ENCODE assay signal across 8 cellular contexts in genomic region chr20:1764136-1765033, GRCh38.
DNase-seq lines count a peak whose midpoint lies in the region; ATAC-seq and TF ChIP-seq lines count a peak whose summit lies in the region.

No MANE protein-coding gene starts in this region.

- H3K56ac ChIP-seq in H9 (ENCODE audit: insufficient read length, low read depth, low read length): no peak overlapping the region

- TF ChIP-seq CTCF in H9 (conservative IDR thresholded peaks at IDR 0.05) (peak; percentile 85), retinal pigment epithelial cell (conservative IDR thresholded peaks at IDR 0.05; ENCODE audit: low read depth, low read length) (peak; percentile 93)

- no peaks in the 10 kb centered on the region for H3K4me1 ChIP-seq in H9 (ENCODE audit: insufficient read depth, low read length)

- H3K23me2 ChIP-seq in H9 (ENCODE audit: insufficient read length, low read depth, low read length, poor library complexity, severe bottlenecking): no peaks in the 10 kb centered on the region

- H3K4me1 Mint-ChIP-seq in H9: no peaks in the 10 kb centered on the region

- peak; percentile 77 for DNase-seq in Daoy (ENCODE audit: low read depth)
- DNase-seq in H9: peak; percentile 74
- DNase-seq in NCI-H128 (lab: John Stamatoyannopoulos, UW; ENCODE audit: unreplicated experiment): peak; percentile 10
- DNase-seq in SW480 (ENCODE audit: low spot score): peak; percentile 76
- peak; percentile 86 for DNase-seq in amniotic epithelial cell (ENCODE audit: low read depth)
- peak; percentile 84 for DNase-seq in left ventricle myocardium superior
- DNase-seq in retinal pigment epithelial cell (ENCODE audit: low read depth): peak; percentile 52
- no peak for DNase-seq in NCI-H187 treated with DMSO at 0.1 percent for 48 hours (lab: John Stamatoyannopoulos, UW)

- no peaks in the 10 kb centered on the region for H3K9me3 Mint-ChIP-seq in H9

- intact Hi-C loops in left ventricle myocardium superior (cut with micrococcal nuclease): loop anchor here (10.0 kb wide), 1 partner anchor 410 kb away; no protein-coding TSS in a partner anchor

- no peak overlapping the region for H3T11ph ChIP-seq in H9 (ENCODE audit: low read length)

- no peak overlapping the region for H3K9ac ChIP-seq in H9 (ENCODE audit: extremely low read depth, insufficient read length, low read length)

- H3K79me1 ChIP-seq in H9 (ENCODE audit: insufficient read depth, low read depth, low read length, poor library complexity, severe bottlenecking): no peaks in the 10 kb centered on the region

- H3K4me2 ChIP-seq in H9 (ENCODE audit: insufficient read depth, insufficient read length, low read length): no peak overlapping the region

- no peak overlapping the region for H4K91ac ChIP-seq in H9 (ENCODE audit: insufficient read length, low read depth, low read length)

- H3K9me3 ChIP-seq in H9 (ENCODE audit: control insufficient read depth, low read depth, low read length): no peaks in the 10 kb centered on the region

- no peak overlapping the region for H3K27ac ChIP-seq in H9 (ENCODE audit: insufficient read length, low read depth, low read length)

- H2AFZ ChIP-seq in H9 (ENCODE audit: low read length): no peak overlapping the region

- H3K27me3 Mint-ChIP-seq in H9 (ENCODE audit: low read depth): peaks cover 30% of the 10 kb centered on the region

- no peaks in the 10 kb centered on the region for H3K36me3 Mint-ChIP-seq in H9 (ENCODE audit: insufficient read depth in 1 of 3, low read depth in 3 of 3)

- H3K4me3 Mint-ChIP-seq in H9: no peak overlapping the region

- H2AK5ac ChIP-seq in H9 (ENCODE audit: insufficient read length, low read length): no peak overlapping the region

- no peak overlapping the region for H3K14ac ChIP-seq in H9 (ENCODE audit: insufficient read depth, low read length)

- no peak overlapping the region for H2BK20ac ChIP-seq in H9 (ENCODE audit: low read depth, low read length, poor library complexity, severe bottlenecking)

- H2BK15ac ChIP-seq in H9 (ENCODE audit: low read depth, low read length): no peak overlapping the region

- H3K79me2 ChIP-seq in H9 (ENCODE audit: insufficient read depth, low read length): no peaks in the 10 kb centered on the region

- no peaks in the 10 kb centered on the region for H3K27me3 ChIP-seq in H9 (ENCODE audit: insufficient read depth, low read length)

- no peak overlapping the region for H3K18ac ChIP-seq in H9 (ENCODE audit: insufficient read length, low read depth, low read length)

- no peak overlapping the region for H4K8ac ChIP-seq in H9 (replicated peaks; ENCODE audit: insufficient read length, low read depth, low read length)

- H4K5ac ChIP-seq in H9 (ENCODE audit: insufficient read length, low read depth, low read length): no peak overlapping the region

- WGBS in H9 (ENCODE audit: extremely low coverage, insufficient read length, low lambda C conversion rate): no CpG with 5 or more reads among the region's 15 CpGs

- H2BK5ac ChIP-seq in H9 (ENCODE audit: insufficient read length, low read length): no peak overlapping the region

- no peak overlapping the region for H3K4me3 ChIP-seq in retinal pigment epithelial cell (ENCODE audit: low read length)

- H3K23ac ChIP-seq in H9 (ENCODE audit: insufficient read length, low read depth, low read length): no peak overlapping the region

- H2BK120ac ChIP-seq in H9 (ENCODE audit: low read depth, low read length, poor library complexity, severe bottlenecking): no peak overlapping the region

- H4K20me1 ChIP-seq in H9 (ENCODE audit: control insufficient read depth, insufficient read depth, insufficient read length): no peaks in the 10 kb centered on the region

- ATAC-seq in left ventricle myocardium superior: peak; percentile 97

- H3K27ac Mint-ChIP-seq in H9: no peak overlapping the region

- H3K4ac ChIP-seq in H9 (ENCODE audit: low read depth, low read length): no peak overlapping the region

- H2BK12ac ChIP-seq in H9 (ENCODE audit: insufficient read length, low read depth, low read length): no peak overlapping the region
